ENCODE assay signal across 23 cellular contexts in the genomic region with DNA sequence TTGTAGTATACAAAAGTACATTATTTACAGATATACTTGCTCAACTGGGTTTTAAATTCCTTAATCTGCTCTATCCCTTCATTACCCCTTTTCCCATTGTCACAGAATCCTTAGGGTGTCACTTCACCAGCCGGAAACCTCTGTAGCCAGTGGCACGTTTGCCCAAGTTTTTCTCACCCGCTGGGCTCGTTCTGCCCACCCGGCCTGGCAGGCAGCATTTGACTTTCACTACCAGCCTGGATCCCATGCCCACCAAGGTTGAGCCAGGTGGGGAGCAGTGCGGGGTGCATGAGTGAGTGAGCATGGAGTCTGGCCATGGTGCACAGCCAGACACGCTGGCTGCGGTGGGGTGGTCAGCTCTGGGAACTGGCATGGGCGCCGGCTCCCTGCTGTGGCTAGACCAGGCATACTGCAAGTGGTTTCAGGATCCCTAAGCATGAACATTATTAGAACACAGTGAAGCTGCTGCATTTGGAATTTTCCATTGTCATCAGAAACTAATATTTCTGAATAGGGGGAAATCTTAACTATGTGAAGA.
DNase-seq lines count a peak whose midpoint lies in the region; ATAC-seq and TF ChIP-seq lines count a peak whose summit lies in the region.
"Had no signal": no experiment of that assay in that cellular context is flagged by ENCODE, and none has a peak within 500 bp of the region (broad histone marks: within the 10 kb centered on the region; RNA-seq: fewer than 3 reads in every experiment).

No MANE protein-coding gene starts in this region.

- H4K20me1 ChIP-seq in hepatocyte (ENCODE audit: insufficient read depth, poor library complexity, severe bottlenecking): no peaks in the 10 kb centered on the region
- H4K20me1 ChIP-seq: BLaER1 treated with 17β-estradiol and CSF1 and Interleukin-3, amounts not matched to agents 10 nM and 100 nM had no signal

- peaks cover 8% of the 10 kb centered on the region for H3K9me3 Mint-ChIP-seq in stimulated activated naive CD8-positive, alpha-beta T cell treated with anti-CD3 and anti-CD28 coated beads, Interleukin-15, Interleukin-2, amounts not matched to agents 100 ng/mL and 50 ng/mL, for 24 hours
- H3K9me3 Mint-ChIP-seq: CD4-positive, alpha-beta T cell; HFFc6 had no signal

- H3K4me3 Mint-ChIP-seq in stimulated activated naive CD8-positive, alpha-beta T cell treated with anti-CD3 and anti-CD28 coated beads, Interleukin-15, Interleukin-2, amounts not matched to agents 100 ng/mL and 50 ng/mL, for 24 hours: no peak overlapping the region
- H3K4me3 Mint-ChIP-seq: CD14-positive monocyte; CD4-positive, alpha-beta T cell; CD8-positive, alpha-beta memory T cell; HFFc6 had no signal

- H3K27ac Mint-ChIP-seq in stimulated activated naive CD8-positive, alpha-beta T cell treated with anti-CD3 and anti-CD28 coated beads, Interleukin-15, Interleukin-2, amounts not matched to agents 100 ng/mL and 50 ng/mL, for 24 hours: peak overlapping the region; percentile 16
- H3K27ac Mint-ChIP-seq: CD4-positive, alpha-beta T cell; CD8-positive, alpha-beta memory T cell; HFFc6 had no signal

- 97% methylated on average over 10 of the region's 10 CpGs for WGBS in hepatocyte (ENCODE audit: low lambda C conversion rate, missing lambda C conversion rate)

- H3K4me2 ChIP-seq in hepatocyte: no peak overlapping the region
- H3K4me2 ChIP-seq: A549; BLaER1 treated with 17β-estradiol and CSF1 and Interleukin-3, amounts not matched to agents 10 nM and 100 nM had no signal

- H3K27me3 ChIP-seq in upper lobe of right lung (no peaks in the 10 kb centered on the region), hepatocyte (no peaks in the 10 kb centered on the region)
- H3K27me3 ChIP-seq: BE2C; BLaER1 treated with 17β-estradiol and CSF1 and Interleukin-3, amounts not matched to agents 10 nM and 100 nM had no signal

- no peaks in the 10 kb centered on the region for H3K79me2 ChIP-seq in hepatocyte

- no peak overlapping the region for H2AFZ ChIP-seq in hepatocyte

- TF ChIP-seq CTCF in upper lobe of right lung (IDR thresholded peaks at IDR 0.05) (no peak), hepatocyte (IDR thresholded peaks at IDR 0.05; ENCODE audit: poor library complexity) (no peak)

- no peaks in the 10 kb centered on the region for H3K9me2 ChIP-seq in hepatocyte (replicated peaks; ENCODE audit: insufficient read depth)

- H3K36me3 ChIP-seq in upper lobe of right lung (no peaks in the 10 kb centered on the region), hepatocyte (replicated peaks; ENCODE audit: insufficient read depth, low read depth) (no peaks in the 10 kb centered on the region)
- H3K36me3 ChIP-seq: BE2C; BLaER1 treated with 17β-estradiol and CSF1 and Interleukin-3, amounts not matched to agents 10 nM and 100 nM; HAP-1 had no signal

- no peak for DNase-seq in stimulated activated naive CD8-positive, alpha-beta T cell treated with anti-CD3 and anti-CD28 coated beads, Interleukin-15, Interleukin-2, amounts not matched to agents 100 U/mL and 50 U/mL, for 24 hours
- DNase-seq in myocyte (ENCODE audit: low read depth) (peak; percentile 63), upper lobe of right lung (no peak), hepatocyte (ENCODE audit: low spot score) (no peak)
- DNase-seq: 8988T; ACHN; AML-193; BE2C; CD4-positive, alpha-beta T cell; CD8-positive, alpha-beta memory T cell; DMS 273 treated with DMSO at 0.1 percent for 48 hours; DMS79; EL; GDM1; GOT3; HFFc6 had no signal

- no peaks in the 10 kb centered on the region for H3K27me3 Mint-ChIP-seq in stimulated activated naive CD8-positive, alpha-beta T cell treated with anti-CD3 and anti-CD28 coated beads, Interleukin-15, Interleukin-2, amounts not matched to agents 100 ng/mL and 50 ng/mL, for 24 hours
- H3K27me3 Mint-ChIP-seq: CD4-positive, alpha-beta T cell had no signal

- no peak for ATAC-seq in stimulated activated naive CD8-positive, alpha-beta T cell treated with anti-CD3 and anti-CD28 coated beads, Interleukin-15, Interleukin-2, amounts not matched to agents 100 U/mL and 50 U/mL, for 24 hours
- ATAC-seq in upper lobe of right lung (peak; percentile 33), GM21786 (IDR thresholded peaks at IDR 0.05; ENCODE audit: unreplicated experiment) (no peak)
- ATAC-seq: A549, GM12878 had no signal

- H3K4me1 ChIP-seq in upper lobe of right lung (no peaks in the 10 kb centered on the region), hepatocyte (ENCODE audit: insufficient read depth) (no peaks in the 10 kb centered on the region)
- H3K4me1 ChIP-seq: A549; BE2C; BLaER1 treated with 17β-estradiol and CSF1 and Interleukin-3, amounts not matched to agents 10 nM and 100 nM; HAP-1 had no signal

- H3K4me3 ChIP-seq in upper lobe of right lung: no peak overlapping the region
- no peak overlapping the region for H3K4me3 ChIP-seq in hepatocyte
- H3K4me3 ChIP-seq: A549; BLaER1 treated with 17β-estradiol and CSF1 and Interleukin-3, amounts not matched to agents 10 nM and 100 nM; GM12878; HAP-1 had no signal

- H3K4me1 Mint-ChIP-seq in stimulated activated naive CD8-positive, alpha-beta T cell treated with anti-CD3 and anti-CD28 coated beads, Interleukin-15, Interleukin-2, amounts not matched to agents 100 ng/mL and 50 ng/mL, for 24 hours (ENCODE audit: low read depth): no peaks in the 10 kb centered on the region
- H3K4me1 Mint-ChIP-seq: CD14-positive monocyte; CD8-positive, alpha-beta memory T cell had no signal

- H3K36me3 Mint-ChIP-seq in stimulated activated naive CD8-positive, alpha-beta T cell treated with anti-CD3 and anti-CD28 coated beads, Interleukin-15, Interleukin-2, amounts not matched to agents 100 ng/mL and 50 ng/mL, for 24 hours (ENCODE audit: low read depth): no peaks in the 10 kb centered on the region
- H3K36me3 Mint-ChIP-seq: CD14-positive monocyte; CD8-positive, alpha-beta memory T cell had no signal

- no peak overlapping the region for H3K27ac ChIP-seq in upper lobe of right lung
- H3K27ac ChIP-seq in hepatocyte: no peak overlapping the region
- H3K27ac ChIP-seq: A549; BLaER1 treated with 17β-estradiol and CSF1 and Interleukin-3, amounts not matched to agents 10 nM and 100 nM had no signal

- intact Hi-C loops in upper lobe of right lung (cut with DNase I): no loop called here

- H3K9me3 ChIP-seq in upper lobe of right lung (no peaks in the 10 kb centered on the region), hepatocyte (ENCODE audit: low read depth) (no peaks in the 10 kb centered on the region)
- H3K9me3 ChIP-seq: A549; BE2C; BLaER1 treated with 17β-estradiol and CSF1 and Interleukin-3, amounts not matched to agents 10 nM and 100 nM; HAP-1 had no signal
